Comparison of ENCODE assay signal across 14 cellular contexts in genomic region chr5:121366515-121366914, GRCh38.
DNase-seq lines count a peak whose midpoint lies in the region; ATAC-seq and TF ChIP-seq lines count a peak whose summit lies in the region.
"Had no signal": no experiment of that assay in that cellular context is flagged by ENCODE, and none has a peak within 500 bp of the region (broad histone marks: within the 10 kb centered on the region; RNA-seq: fewer than 3 reads in every experiment).

No MANE protein-coding gene starts in this region.

- H3K4me3 ChIP-seq in PC-3 (ENCODE audit: low read length) (no peak overlapping the region), osteoblast (ENCODE audit: insufficient read depth, low read length) (no peak overlapping the region), HAP-1 (no peak overlapping the region)
- H3K4me3 ChIP-seq: MG63, SJCRH30 had no signal

- BruUV-seq in Calu3 (replicated peaks; lab: Mats Ljungman, UMichigan), result no TSS peak
- no TSS peak for BruUV-seq in PC-3 (replicated peaks; lab: Mats Ljungman, UMichigan)

- H3K9me3 Mint-ChIP-seq in Calu3 (ENCODE audit: low read depth, unreplicated experiment), result no peaks in the 10 kb centered on the region
- H3K9me3 Mint-ChIP-seq: nephron had no signal

- H3K4me3 Mint-ChIP-seq in Calu3 (ENCODE audit: low read depth, unreplicated experiment), result no peak overlapping the region
- H3K4me3 Mint-ChIP-seq: nephron had no signal

- no peaks in the 10 kb centered on the region for H3K9me2 ChIP-seq in PC-3 (replicated peaks; ENCODE audit: low read length)

- H3K36me3 Mint-ChIP-seq in Calu3 (ENCODE audit: insufficient read depth, unreplicated experiment), result no peaks in the 10 kb centered on the region

- H3K79me2 ChIP-seq in PC-3 (ENCODE audit: low read length) (no peaks in the 10 kb centered on the region), osteoblast (ENCODE audit: insufficient read depth, low read length) (no peaks in the 10 kb centered on the region)

- POLR2A ChIA-PET in PC-3 (lab: Charles Lee; ENCODE audit: unreplicated experiment), result no interaction called here

- no peaks in the 10 kb centered on the region for H3K27me3 ChIP-seq in PC-3 (ENCODE audit: low read length)
- H3K27me3 ChIP-seq in osteoblast (ENCODE audit: insufficient read depth, low read length), result no peaks in the 10 kb centered on the region
- H3K27me3 ChIP-seq in HAP-1 (ENCODE audit: low read depth), result no peaks in the 10 kb centered on the region
- H3K27me3 ChIP-seq: MG63 had no signal

- H3K4me1 ChIP-seq in PC-3 (ENCODE audit: insufficient read depth, low read length) (peaks cover 13% of the 10 kb centered on the region), osteoblast (ENCODE audit: insufficient read depth, low read length) (no peaks in the 10 kb centered on the region), HAP-1 (no peaks in the 10 kb centered on the region)
- H3K4me1 ChIP-seq: SJCRH30 had no signal

- H2AFZ ChIP-seq in PC-3 (ENCODE audit: low read length) (no peak overlapping the region), osteoblast (ENCODE audit: low read length) (no peak overlapping the region)

- no peaks in the 10 kb centered on the region for H3K36me3 ChIP-seq in PC-3 (ENCODE audit: low read depth, low read length)
- H3K36me3 ChIP-seq in osteoblast (ENCODE audit: insufficient read depth, low read length), result no peaks in the 10 kb centered on the region
- no peaks in the 10 kb centered on the region for H3K36me3 ChIP-seq in HAP-1 (replicated peaks)
- H3K36me3 ChIP-seq: MG63, SJCRH30 had no signal

- peaks cover 11% of the 10 kb centered on the region for H3K4me1 Mint-ChIP-seq in Calu3 (ENCODE audit: low read depth, unreplicated experiment)
- H3K4me1 Mint-ChIP-seq: nephron had no signal

- H3K9ac ChIP-seq in PC-3 (ENCODE audit: low read length), result no peak overlapping the region

- peak overlapping the region; percentile 36 for H3K4me2 ChIP-seq in PC-3 (ENCODE audit: low read length)
- no peak overlapping the region for H3K4me2 ChIP-seq in osteoblast (ENCODE audit: insufficient read depth, low read length)

- H4K20me1 ChIP-seq in PC-3 (ENCODE audit: low read length) (no peaks in the 10 kb centered on the region), osteoblast (ENCODE audit: insufficient read depth, low read length) (no peaks in the 10 kb centered on the region)

- CTCF ChIA-PET in Calu3 (lab: Charles Lee) (no interaction called here), PC-3 (lab: Charles Lee) (no interaction called here)

- H3K27ac ChIP-seq in PC-3 (ENCODE audit: low read length), result peak overlapping the region; percentile 30; the same call in 1 of the 2 replicates
- no peak overlapping the region for H3K27ac ChIP-seq in osteoblast (ENCODE audit: low read depth, low read length)
- H3K27ac ChIP-seq: SJCRH30 had no signal

- no peaks in the 10 kb centered on the region for H3K27me3 Mint-ChIP-seq in Calu3 (ENCODE audit: unreplicated experiment)

- in situ Hi-C loops in HAP-1 (cut with MboI; ENCODE audit: low sequenced_read_pairs), result no loop called here

- DNase-seq in Calu3, result no peak
- peak; percentile 80 for DNase-seq in PC-3
- peak; percentile 5 for DNase-seq in dermis blood vessel endothelial cell
- DNase-seq in osteoblast (ENCODE audit: insufficient read length, low spot score, missing footprints), result peak; percentile 5
- no peak for DNase-seq in HAP-1 (ENCODE audit: low spot score in 2 of 2)
- no peak for DNase-seq in HK-2 (ENCODE audit: unreplicated experiment)
- no peak for DNase-seq in NCI-H1436 (lab: John Stamatoyannopoulos, UW)
- DNase-seq: activated effector memory CD4-positive, alpha-beta T cell treated with Interleukin-2 at 50 U/mL for 16 hours; MG63; NK-92 treated with Interleukin-12 subunit alpha and Interleukin-12 subunit beta, amount 100 ng/mL, for 24 hours; SJCRH30; stimulated activated naive CD8-positive, alpha-beta T cell treated with anti-CD3 and anti-CD28 coated beads, Interleukin-15, Interleukin-2, amounts not matched to agents 100 U/mL and 50 U/mL, for 24 hours had no signal

- no peak for TF ChIP-seq CTCF in Calu3 (IDR thresholded peaks at IDR 0.05; ENCODE audit: unreplicated experiment)
- no peak for TF ChIP-seq CTCF in PC-3 (conservative IDR thresholded peaks at IDR 0.05; ENCODE audit: low read depth, low read length)
- TF ChIP-seq CTCF in osteoblast (IDR thresholded peaks at IDR 0.05; ENCODE audit: extremely low read depth, low read depth, low read length), result no peak

- ATAC-seq in PC-3 (peak; percentile 99), GM18511 (IDR thresholded peaks at IDR 0.05; ENCODE audit: unreplicated experiment) (no peak)
- ATAC-seq: stimulated activated naive CD8-positive, alpha-beta T cell treated with anti-CD3 and anti-CD28 coated beads, Interleukin-15, Interleukin-2, amounts not matched to agents 100 U/mL and 50 U/mL, for 24 hours had no signal

- intact Hi-C loops in Calu3 (cut with micrococcal nuclease; ENCODE audit: unreplicated experiment) (no loop called here), PC-3 (cut with micrococcal nuclease) (no loop called here)

- H3K9me3 ChIP-seq in PC-3 (ENCODE audit: low read length), result no peaks in the 10 kb centered on the region
- no peaks in the 10 kb centered on the region for H3K9me3 ChIP-seq in osteoblast (ENCODE audit: low read depth, low read length)
- H3K9me3 ChIP-seq in HAP-1, result no peaks in the 10 kb centered on the region
- H3K9me3 ChIP-seq: MG63, SJCRH30 had no signal

- H3F3A ChIP-seq in PC-3 (ENCODE audit: low read length, unreplicated experiment), result no peaks in the 10 kb centered on the region

- peak overlapping the region; percentile 54 for H3K27ac Mint-ChIP-seq in Calu3 (ENCODE audit: unreplicated experiment)
- H3K27ac Mint-ChIP-seq: nephron had no signal

Comparison
In these comparisons a context has a peak if more than half of its experiments do, and no peak if none do; other contexts are left out.
1. DNase-seq: peak in PC-3 (single experiment), dermis blood vessel endothelial cell (single experiment) and osteoblast (single experiment); none in Calu3 (single experiment), HAP-1 (0 of 2), HK-2 (single experiment) and NCI-H1436 (single experiment).